ENCODE assay signal across 2 cellular contexts in the genomic region with DNA sequence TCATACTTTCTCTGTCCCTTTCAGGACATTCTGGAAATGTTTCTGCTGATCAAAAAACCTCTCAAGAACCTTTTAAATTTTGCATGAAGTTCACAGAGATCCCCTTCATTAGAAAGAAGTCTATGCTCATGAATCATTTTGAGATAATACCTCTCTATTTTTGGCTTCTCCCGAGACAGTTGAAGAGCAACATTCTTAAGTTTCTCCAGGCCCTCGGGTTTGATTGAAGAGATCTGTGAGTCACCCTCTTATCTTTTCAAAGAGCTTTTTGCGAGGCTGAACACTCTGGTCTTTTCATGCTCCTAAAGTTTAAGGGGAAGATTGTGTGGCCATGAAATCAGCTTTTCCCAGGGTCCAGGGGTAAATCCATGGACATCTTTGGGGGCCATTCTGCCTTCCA.
TF ChIP-seq lines count a peak whose summit lies in the region.

No MANE protein-coding gene starts in this region.

TF ChIP-seq in IMR-90, 13 proteins besides CTCF, POLR2A, EP300 and RAD21:
- peak; percentile 17; the same call in 1 of the 2 replicates for TF ChIP-seq FOS (IDR thresholded peaks at IDR 0.05; ENCODE audit: low read depth, low read length)
- TF ChIP-seq CEBPB (IDR thresholded peaks at IDR 0.05; ENCODE audit: low read depth, low read length): no peak
- no peak for TF ChIP-seq MAZ (IDR thresholded peaks at IDR 0.05; ENCODE audit: borderline replicate concordance, low read depth, low read length)

TF ChIP-seq in GM23338, 12 proteins besides CTCF, POLR2A, EP300 and RAD21:
- TF ChIP-seq EZH2 (IDR thresholded peaks at IDR 0.05; ENCODE audit: low read depth, unreplicated experiment) (no peak), CREB1 (CRISPR knock-in tag; IDR thresholded peaks at IDR 0.05; ENCODE audit: low read depth) (no peak), EZH2phosphoT487 (IDR thresholded peaks at IDR 0.05; ENCODE audit: unreplicated experiment) (no peak), STAT1 (IDR thresholded peaks at IDR 0.05; ENCODE audit: unreplicated experiment) (no peak), JUNB (IDR thresholded peaks at IDR 0.05; ENCODE audit: unreplicated experiment) (no peak), POLR2AphosphoS5 (IDR thresholded peaks at IDR 0.05; ENCODE audit: low read depth) (no peak), NANOG (IDR thresholded peaks at IDR 0.05; ENCODE audit: borderline replicate concordance) (no peak), ZNF331 (CRISPR knock-in tag; IDR thresholded peaks at IDR 0.05; ENCODE audit: low read depth) (no peak), ZNF114 (CRISPR knock-in tag; IDR thresholded peaks at IDR 0.05) (no peak)
- TF ChIP-seq, protein P1, sequence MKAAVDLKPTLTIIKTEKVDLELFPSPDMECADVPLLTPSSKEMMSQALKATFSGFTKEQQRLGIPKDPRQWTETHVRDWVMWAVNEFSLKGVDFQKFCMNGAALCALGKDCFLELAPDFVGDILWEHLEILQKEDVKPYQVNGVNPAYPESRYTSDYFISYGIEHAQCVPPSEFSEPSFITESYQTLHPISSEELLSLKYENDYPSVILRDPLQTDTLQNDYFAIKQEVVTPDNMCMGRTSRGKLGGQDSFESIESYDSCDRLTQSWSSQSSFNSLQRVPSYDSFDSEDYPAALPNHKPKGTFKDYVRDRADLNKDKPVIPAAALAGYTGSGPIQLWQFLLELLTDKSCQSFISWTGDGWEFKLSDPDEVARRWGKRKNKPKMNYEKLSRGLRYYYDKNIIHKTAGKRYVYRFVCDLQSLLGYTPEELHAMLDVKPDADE (IDR thresholded peaks at IDR 0.05): no peak
- TF ChIP-seq, protein P2, sequence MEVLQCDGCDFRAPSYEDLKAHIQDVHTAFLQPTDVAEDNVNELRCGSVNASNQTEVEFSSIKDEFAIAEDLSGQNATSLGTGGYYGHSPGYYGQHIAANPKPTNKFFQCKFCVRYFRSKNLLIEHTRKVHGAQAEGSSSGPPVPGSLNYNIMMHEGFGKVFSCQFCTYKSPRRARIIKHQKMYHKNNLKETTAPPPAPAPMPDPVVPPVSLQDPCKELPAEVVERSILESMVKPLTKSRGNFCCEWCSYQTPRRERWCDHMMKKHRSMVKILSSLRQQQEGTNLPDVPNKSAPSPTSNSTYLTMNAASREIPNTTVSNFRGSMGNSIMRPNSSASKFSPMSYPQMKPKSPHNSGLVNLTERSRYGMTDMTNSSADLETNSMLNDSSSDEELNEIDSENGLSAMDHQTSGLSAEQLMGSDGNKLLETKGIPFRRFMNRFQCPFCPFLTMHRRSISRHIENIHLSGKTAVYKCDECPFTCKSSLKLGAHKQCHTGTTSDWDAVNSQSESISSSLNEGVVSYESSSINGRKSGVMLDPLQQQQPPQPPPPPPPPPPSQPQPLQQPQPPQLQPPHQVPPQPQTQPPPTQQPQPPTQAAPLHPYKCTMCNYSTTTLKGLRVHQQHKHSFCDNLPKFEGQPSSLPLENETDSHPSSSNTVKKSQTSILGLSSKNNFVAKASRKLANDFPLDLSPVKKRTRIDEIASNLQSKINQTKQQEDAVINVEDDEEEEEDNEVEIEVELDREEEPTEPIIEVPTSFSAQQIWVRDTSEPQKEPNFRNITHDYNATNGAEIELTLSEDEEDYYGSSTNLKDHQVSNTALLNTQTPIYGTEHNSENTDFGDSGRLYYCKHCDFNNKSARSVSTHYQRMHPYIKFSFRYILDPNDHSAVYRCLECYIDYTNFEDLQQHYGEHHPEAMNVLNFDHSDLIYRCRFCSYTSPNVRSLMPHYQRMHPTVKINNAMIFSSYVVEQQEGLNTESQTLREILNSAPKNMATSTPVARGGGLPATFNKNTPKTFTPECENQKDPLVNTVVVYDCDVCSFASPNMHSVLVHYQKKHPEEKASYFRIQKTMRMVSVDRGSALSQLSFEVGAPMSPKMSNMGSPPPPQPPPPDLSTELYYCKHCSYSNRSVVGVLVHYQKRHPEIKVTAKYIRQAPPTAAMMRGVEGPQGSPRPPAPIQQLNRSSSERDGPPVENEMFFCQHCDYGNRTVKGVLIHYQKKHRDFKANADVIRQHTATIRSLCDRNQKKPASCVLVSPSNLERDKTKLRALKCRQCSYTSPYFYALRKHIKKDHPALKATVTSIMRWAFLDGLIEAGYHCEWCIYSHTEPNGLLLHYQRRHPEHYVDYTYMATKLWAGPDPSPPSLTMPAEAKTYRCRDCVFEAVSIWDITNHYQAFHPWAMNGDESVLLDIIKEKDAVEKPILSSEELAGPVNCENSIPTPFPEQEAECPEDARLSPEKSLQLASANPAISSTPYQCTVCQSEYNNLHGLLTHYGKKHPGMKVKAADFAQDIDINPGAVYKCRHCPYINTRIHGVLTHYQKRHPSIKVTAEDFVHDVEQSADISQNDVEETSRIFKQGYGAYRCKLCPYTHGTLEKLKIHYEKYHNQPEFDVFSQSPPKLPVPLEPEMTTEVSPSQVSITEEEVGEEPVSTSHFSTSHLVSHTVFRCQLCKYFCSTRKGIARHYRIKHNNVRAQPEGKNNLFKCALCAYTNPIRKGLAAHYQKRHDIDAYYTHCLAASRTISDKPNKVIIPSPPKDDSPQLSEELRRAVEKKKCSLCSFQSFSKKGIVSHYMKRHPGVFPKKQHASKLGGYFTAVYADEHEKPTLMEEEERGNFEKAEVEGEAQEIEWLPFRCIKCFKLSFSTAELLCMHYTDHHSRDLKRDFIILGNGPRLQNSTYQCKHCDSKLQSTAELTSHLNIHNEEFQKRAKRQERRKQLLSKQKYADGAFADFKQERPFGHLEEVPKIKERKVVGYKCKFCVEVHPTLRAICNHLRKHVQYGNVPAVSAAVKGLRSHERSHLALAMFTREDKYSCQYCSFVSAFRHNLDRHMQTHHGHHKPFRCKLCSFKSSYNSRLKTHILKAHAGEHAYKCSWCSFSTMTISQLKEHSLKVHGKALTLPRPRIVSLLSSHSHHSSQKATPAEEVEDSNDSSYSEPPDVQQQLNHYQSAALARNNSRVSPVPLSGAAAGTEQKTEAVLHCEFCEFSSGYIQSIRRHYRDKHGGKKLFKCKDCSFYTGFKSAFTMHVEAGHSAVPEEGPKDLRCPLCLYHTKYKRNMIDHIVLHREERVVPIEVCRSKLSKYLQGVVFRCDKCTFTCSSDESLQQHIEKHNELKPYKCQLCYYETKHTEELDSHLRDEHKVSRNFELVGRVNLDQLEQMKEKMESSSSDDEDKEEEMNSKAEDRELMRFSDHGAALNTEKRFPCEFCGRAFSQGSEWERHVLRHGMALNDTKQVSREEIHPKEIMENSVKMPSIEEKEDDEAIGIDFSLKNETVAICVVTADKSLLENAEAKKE (CRISPR knock-in tag; IDR thresholded peaks at IDR 0.05): no peak
- TF ChIP-seq, protein P3, sequence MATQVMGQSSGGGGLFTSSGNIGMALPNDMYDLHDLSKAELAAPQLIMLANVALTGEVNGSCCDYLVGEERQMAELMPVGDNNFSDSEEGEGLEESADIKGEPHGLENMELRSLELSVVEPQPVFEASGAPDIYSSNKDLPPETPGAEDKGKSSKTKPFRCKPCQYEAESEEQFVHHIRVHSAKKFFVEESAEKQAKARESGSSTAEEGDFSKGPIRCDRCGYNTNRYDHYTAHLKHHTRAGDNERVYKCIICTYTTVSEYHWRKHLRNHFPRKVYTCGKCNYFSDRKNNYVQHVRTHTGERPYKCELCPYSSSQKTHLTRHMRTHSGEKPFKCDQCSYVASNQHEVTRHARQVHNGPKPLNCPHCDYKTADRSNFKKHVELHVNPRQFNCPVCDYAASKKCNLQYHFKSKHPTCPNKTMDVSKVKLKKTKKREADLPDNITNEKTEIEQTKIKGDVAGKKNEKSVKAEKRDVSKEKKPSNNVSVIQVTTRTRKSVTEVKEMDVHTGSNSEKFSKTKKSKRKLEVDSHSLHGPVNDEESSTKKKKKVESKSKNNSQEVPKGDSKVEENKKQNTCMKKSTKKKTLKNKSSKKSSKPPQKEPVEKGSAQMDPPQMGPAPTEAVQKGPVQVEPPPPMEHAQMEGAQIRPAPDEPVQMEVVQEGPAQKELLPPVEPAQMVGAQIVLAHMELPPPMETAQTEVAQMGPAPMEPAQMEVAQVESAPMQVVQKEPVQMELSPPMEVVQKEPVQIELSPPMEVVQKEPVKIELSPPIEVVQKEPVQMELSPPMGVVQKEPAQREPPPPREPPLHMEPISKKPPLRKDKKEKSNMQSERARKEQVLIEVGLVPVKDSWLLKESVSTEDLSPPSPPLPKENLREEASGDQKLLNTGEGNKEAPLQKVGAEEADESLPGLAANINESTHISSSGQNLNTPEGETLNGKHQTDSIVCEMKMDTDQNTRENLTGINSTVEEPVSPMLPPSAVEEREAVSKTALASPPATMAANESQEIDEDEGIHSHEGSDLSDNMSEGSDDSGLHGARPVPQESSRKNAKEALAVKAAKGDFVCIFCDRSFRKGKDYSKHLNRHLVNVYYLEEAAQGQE (IDR thresholded peaks at IDR 0.05; ENCODE audit: unreplicated experiment): no peak
